19 cellular contexts compared by ENCODE assay signal in the genomic region with DNA sequence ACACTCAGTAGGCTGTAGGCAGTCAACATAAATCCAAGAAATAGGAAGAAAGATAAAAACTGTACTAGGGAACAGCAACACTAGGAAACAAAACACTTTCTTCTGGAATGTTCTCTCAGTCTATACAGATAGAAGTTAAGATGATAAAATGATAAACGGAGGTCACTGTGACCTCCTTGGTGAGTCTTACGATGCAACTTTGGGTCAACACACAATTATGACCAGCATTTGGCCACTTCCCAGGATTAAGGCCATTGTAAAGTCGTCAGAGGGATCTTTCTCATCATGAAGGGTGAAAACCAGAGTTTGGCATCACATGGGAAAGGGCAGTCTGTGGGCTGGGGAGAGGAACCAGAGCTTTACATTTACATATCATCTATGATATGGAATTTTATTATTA. TPM values are rescaled to one million over a fixed set of nuclear protein-coding genes. Genes with fewer than 3 reads are reported as not detected.
"Had no signal": no experiment of that assay in that cellular context is flagged by ENCODE, and none has a peak within 500 bp of the region (broad histone marks: within the 10 kb centered on the region; RNA-seq: fewer than 3 reads in every experiment).

No MANE protein-coding gene starts in this region.

- H3K27me3 ChIP-seq: breast epithelium, esophagus muscularis mucosa, right lobe of liver, transverse colon had no signal

- H3K4me1 Mint-ChIP-seq: activated naive CD4-positive, alpha-beta T cell treated with anti-CD3 and anti-CD28 coated beads, Interleukin-2, amount 50 U/mL, for 24 hours had no signal

- DNase-seq: activated CD4-positive, alpha-beta T cell treated with anti-CD3 and anti-CD28 coated beads, Interleukin-2, amount 50 U/mL, for 1 hour; activated CD4-positive, CD25-positive, alpha-beta regulatory T cell; activated effector memory CD4-positive, alpha-beta T cell treated with Interleukin-2 at 50 U/mL for 16 hours; activated T-cell treated with anti-CD3 and anti-CD28 coated beads, Interleukin-2, amount 50 U/mL, for 24 hours; dorsolateral prefrontal cortex; hypothalamus; naive thymus-derived CD8-positive, alpha-beta T cell; nucleus accumbens; psoas muscle; right lobe of liver; stimulated activated CD4-positive, alpha-beta T cell treated with anti-CD3 and anti-CD28 coated beads, Interleukin-2, amount 100 ng/mL, for 24 hours; stimulated activated naive CD4-positive, alpha-beta T cell; substantia nigra; transverse colon had no signal

- H3K36me3 Mint-ChIP-seq: activated naive CD4-positive, alpha-beta T cell treated with anti-CD3 and anti-CD28 coated beads, Interleukin-2, amount 50 U/mL, for 24 hours; naive thymus-derived CD8-positive, alpha-beta T cell had no signal

- H3K9me3 Mint-ChIP-seq: activated naive CD4-positive, alpha-beta T cell treated with anti-CD3 and anti-CD28 coated beads, Interleukin-2, amount 50 U/mL, for 24 hours; activated T-cell treated with anti-CD3 and anti-CD28 coated beads, Interleukin-2, amount 50 U/mL, for 24 hours; naive thymus-derived CD8-positive, alpha-beta T cell; T-helper 1 cell treated with Interleukin-12 subunit alpha and Interleukin-12 subunit beta and Interleukin-4 antibody, amounts not matched to agents 30 μg/mL and 1 μg/mL, for 36 hours had no signal

- H3K27ac ChIP-seq: dorsolateral prefrontal cortex, esophagus muscularis mucosa, psoas muscle, right lobe of liver, SK-N-MC, transverse colon had no signal

- H3K9me3 ChIP-seq: breast epithelium, esophagus muscularis mucosa, psoas muscle, right lobe of liver, transverse colon had no signal

- H3K4me3 Mint-ChIP-seq: activated naive CD4-positive, alpha-beta T cell treated with anti-CD3 and anti-CD28 coated beads, Interleukin-2, amount 50 U/mL, for 24 hours; activated T-cell treated with anti-CD3 and anti-CD28 coated beads, Interleukin-2, amount 50 U/mL, for 24 hours; naive thymus-derived CD8-positive, alpha-beta T cell; T-helper 1 cell treated with Interleukin-12 subunit alpha and Interleukin-12 subunit beta and Interleukin-4 antibody, amounts not matched to agents 30 μg/mL and 1 μg/mL, for 36 hours had no signal

- ATAC-seq: naive thymus-derived CD8-positive, alpha-beta T cell; psoas muscle; right lobe of liver had no signal

- H3K27ac Mint-ChIP-seq: activated naive CD4-positive, alpha-beta T cell treated with anti-CD3 and anti-CD28 coated beads, Interleukin-2, amount 50 U/mL, for 24 hours; activated T-cell treated with anti-CD3 and anti-CD28 coated beads, Interleukin-2, amount 50 U/mL, for 24 hours; naive thymus-derived CD8-positive, alpha-beta T cell; T-helper 1 cell treated with Interleukin-12 subunit alpha and Interleukin-12 subunit beta and Interleukin-4 antibody, amounts not matched to agents 30 μg/mL and 1 μg/mL, for 36 hours had no signal

- H3K4me3 ChIP-seq: breast epithelium, dorsolateral prefrontal cortex, esophagus muscularis mucosa, psoas muscle, right lobe of liver, SK-N-MC, transverse colon had no signal

- H3K4me1 ChIP-seq: breast epithelium, psoas muscle, right lobe of liver had no signal

- H3K36me3 ChIP-seq: breast epithelium, esophagus muscularis mucosa, right lobe of liver, transverse colon had no signal

RNA-seq across cellular contexts. Expression of gene LAMA3, which starts 33.4 kb away (rescaled TPM):
- total RNA-seq: naive thymus-derived CD8-positive, alpha-beta T cell had no signal
- polyA plus RNA-seq: naive thymus-derived CD8-positive, alpha-beta T cell had no signal

RNA-seq across cellular contexts. Expression of gene ANKRD29, which starts 59.9 kb away (rescaled TPM):
- total RNA-seq: naive thymus-derived CD8-positive, alpha-beta T cell had no signal
- polyA plus RNA-seq: naive thymus-derived CD8-positive, alpha-beta T cell had no signal
